Comparison of ENCODE assay signal across 1 cellular context in genomic region chr6:163230901-163231300, GRCh38.
TF ChIP-seq lines count a peak whose summit lies in the region.

No MANE protein-coding gene starts in this region.

TF ChIP-seq in GM23338, 12 proteins besides CTCF, POLR2A, EP300 and RAD21 (continued from another document):
- TF ChIP-seq REST (IDR thresholded peaks at IDR 0.05; ENCODE audit: unreplicated experiment) (no peak), STAT1 (IDR thresholded peaks at IDR 0.05; ENCODE audit: unreplicated experiment) (no peak), EZH2 (IDR thresholded peaks at IDR 0.05; ENCODE audit: low read depth, unreplicated experiment) (no peak), ZNF114 (CRISPR knock-in tag; IDR thresholded peaks at IDR 0.05) (no peak), ZNF462 (CRISPR knock-in tag; IDR thresholded peaks at IDR 0.05) (no peak), NANOG (IDR thresholded peaks at IDR 0.05; ENCODE audit: borderline replicate concordance) (no peak)
